ENCODE assay signal across 11 cellular contexts in genomic region chr14:94373708-94374107, GRCh38.
A peak's percentile ranks its signal among the peaks of the same experiment; 100 is the strongest.
DNase-seq lines count a peak whose midpoint lies in the region; ATAC-seq and TF ChIP-seq lines count a peak whose summit lies in the region.
"Had no signal": no experiment of that assay in that cellular context is flagged by ENCODE, and none has a peak within 500 bp of the region (broad histone marks: within the 10 kb centered on the region; RNA-seq: fewer than 3 reads in every experiment).

No MANE protein-coding gene starts in this region.

- peak overlapping the region; percentile 78 for H3K27ac Mint-ChIP-seq in nephron progenitor cell

- H3K27me3 Mint-ChIP-seq in nephron progenitor cell (ENCODE audit: low read depth, poor library complexity), result peaks cover 13% of the 10 kb centered on the region

- H3K4me3 Mint-ChIP-seq in nephron progenitor cell, result no peak overlapping the region

- no peaks in the 10 kb centered on the region for H3K9me3 Mint-ChIP-seq in nephron progenitor cell

- ATAC-seq in GM18873 (IDR thresholded peaks at IDR 0.05; ENCODE audit: low FRiP score, unreplicated experiment) (no peak), GM18502 (IDR thresholded peaks at IDR 0.05; ENCODE audit: poor library complexity, unreplicated experiment) (no peak)

- H3K4me1 Mint-ChIP-seq in nephron progenitor cell, result peaks cover 42% of the 10 kb centered on the region

- TF ChIP-seq CTCF in AG09319 (IDR thresholded peaks at IDR 0.05; ENCODE audit: low read depth, low read length) (no peak), nephron progenitor cell (IDR thresholded peaks at IDR 0.05) (no peak)

- DNase-seq in AG09319 (ENCODE audit: extremely low read depth, low read depth), result peak; percentile 91
- peak; percentile 60 for DNase-seq in LoVo (ENCODE audit: low spot score)
- DNase-seq in dedifferentiated amniotic fluid mesenchymal stem cell (ENCODE audit: extremely low spot score), result peak; percentile 93
- no peak for DNase-seq in nephron progenitor cell
- no peak for DNase-seq in COR-L47 (lab: John Stamatoyannopoulos, UW)
- DNase-seq in globus pallidus (ENCODE audit: low spot score), result no peak
- DNase-seq: activated T-cell treated with anti-CD3 and anti-CD28 coated beads, Interleukin-2, amount 50 U/mL, for 48 hours; occipital lobe; uterus had no signal

- H3K36me3 Mint-ChIP-seq in nephron progenitor cell (ENCODE audit: low read depth), result no peaks in the 10 kb centered on the region

Comparison
In these comparisons a context has a peak if more than half of its experiments do, and no peak if none do; other contexts are left out.
1. DNase-seq: peak in AG09319 (single experiment), LoVo (single experiment) and dedifferentiated amniotic fluid mesenchymal stem cell (single experiment); none in nephron progenitor cell (single experiment), COR-L47 (single experiment) and globus pallidus (single experiment).